20 cellular contexts compared by ENCODE assay signal in the genomic region with DNA sequence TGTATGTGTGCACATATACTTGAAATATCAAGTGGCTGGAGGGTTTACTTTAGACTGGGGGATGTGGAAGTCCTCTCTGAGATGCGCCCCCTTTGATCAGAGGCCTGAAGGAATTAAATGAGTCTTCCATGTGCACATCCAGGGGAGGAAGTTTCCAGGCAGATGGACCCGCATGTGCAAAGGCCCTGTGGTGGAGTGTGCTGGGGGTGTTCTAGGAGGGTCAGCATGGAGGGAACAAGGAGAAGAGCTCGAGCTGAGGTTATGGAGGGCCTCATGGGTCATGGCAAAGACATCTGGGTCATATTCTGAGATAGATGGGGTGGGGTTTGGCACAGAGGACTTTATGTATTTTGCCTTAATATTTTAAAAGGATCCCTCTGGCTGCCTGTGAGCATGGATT. TPM values are rescaled to one million over a fixed set of nuclear protein-coding genes. Genes with fewer than 3 reads are reported as not detected.
DNase-seq lines count a peak whose midpoint lies in the region; ATAC-seq, FAIRE-seq and TF ChIP-seq lines count a peak whose summit lies in the region.
"Had no signal": no experiment of that assay in that cellular context is flagged by ENCODE, and none has a peak within 500 bp of the region (broad histone marks: within the 10 kb centered on the region; RNA-seq: fewer than 3 reads in every experiment).

No MANE protein-coding gene starts in this region.

- 82% methylated on average over 3 of the region's 3 CpGs; no CpG with 5 or more reads in 1 of the 2 experiments for WGBS in H1 (ENCODE audit: extremely low coverage in 1 of 2, insufficient coverage in 1 of 2, insufficient read length in 1 of 2, insufficient replicate concordance in 2 of 2, low coverage in 1 of 2, low lambda C conversion rate in 2 of 2, missing lambda C conversion rate in 1 of 2), 2 experiments

- H3K14ac ChIP-seq in H1 (ENCODE audit: insufficient read length): no peak overlapping the region

- H3K27ac Mint-ChIP-seq in type B pancreatic cell: peak overlapping the region; percentile 61
- H3K27ac Mint-ChIP-seq: CD8-positive, alpha-beta T cell; HFFc6 had no signal

- no peak overlapping the region for H4K5ac ChIP-seq in H1 (ENCODE audit: insufficient read length, low read depth, low read length)

- H3K4me3 ChIP-seq in right atrium auricular region (no peak overlapping the region), H1 (ENCODE audit: extremely low read depth in 1 of 4, insufficient read depth in 2 of 4, low read depth in 3 of 4, low read length in 4 of 4) (no peak overlapping the region)
- H3K4me3 ChIP-seq: BLaER1, GM12878, GM23248 had no signal

- H3K36me3 ChIP-seq in right atrium auricular region: no peaks in the 10 kb centered on the region
- H3K36me3 ChIP-seq in H1 (ENCODE audit: control insufficient read depth in 2 of 4, insufficient read depth in 4 of 4, low read length in 3 of 4): no peaks in the 10 kb centered on the region
- H3K36me3 ChIP-seq: BLaER1 had no signal

- H2BK15ac ChIP-seq in H1 (ENCODE audit: low read length): no peak overlapping the region

- no peak overlapping the region for H3K4ac ChIP-seq in H1 (replicated peaks; ENCODE audit: insufficient read length, low read depth, low read length)

- no peak overlapping the region for H4K91ac ChIP-seq in H1 (replicated peaks; ENCODE audit: insufficient read length, low read length)

- no peak for ATAC-seq in Right ventricle myocardium superior (ENCODE audit: poor library complexity)
- no peak for ATAC-seq in HG03342 (IDR thresholded peaks at IDR 0.05; ENCODE audit: unreplicated experiment)
- ATAC-seq in GM19397 (IDR thresholded peaks at IDR 0.05; ENCODE audit: unreplicated experiment): no peak
- ATAC-seq: CD8-positive, alpha-beta T cell; GM12878 had no signal

- TF ChIP-seq POLR2A in H1 (IDR thresholded peaks at IDR 0.05; ENCODE audit: control extremely low read depth in 1 of 2, low read depth in 2 of 2, low read length in 2 of 2): no peak

- H2BK12ac ChIP-seq in H1 (ENCODE audit: low read depth, low read length): no peak overlapping the region

- TF ChIP-seq EP300 in H1 (IDR thresholded peaks at IDR 0.05; ENCODE audit: borderline replicate concordance in 1 of 2, low read depth in 2 of 2, low read length in 2 of 2): no peak

- H3K27me3 Mint-ChIP-seq in type B pancreatic cell: peaks cover 7% of the 10 kb centered on the region

- no peak overlapping the region for H3K9ac ChIP-seq in H1 (replicated peaks in 1 of 4; ENCODE audit: extremely low read depth in 1 of 4, low read depth in 3 of 4, low read length in 3 of 4)
- H3K9ac ChIP-seq: BLaER1, GM23248 had no signal

- no peaks in the 10 kb centered on the region for H3K79me2 ChIP-seq in H1 (ENCODE audit: control insufficient read depth in 1 of 2, insufficient read depth in 2 of 2, low read length in 2 of 2)

- peaks cover 10% of the 10 kb centered on the region for H3K4me1 Mint-ChIP-seq in type B pancreatic cell (ENCODE audit: unreplicated experiment)

- no peak overlapping the region for H3K4me3 Mint-ChIP-seq in type B pancreatic cell
- H3K4me3 Mint-ChIP-seq: CD8-positive, alpha-beta T cell; HFFc6 had no signal

- H2AK5ac ChIP-seq in H1 (ENCODE audit: low read depth, low read length): no peak overlapping the region

- intact Hi-C loops in Right ventricle myocardium superior (cut with DNase I): no loop called here

- H3K36me3 Mint-ChIP-seq in type B pancreatic cell: no peaks in the 10 kb centered on the region
- H3K36me3 Mint-ChIP-seq: CD8-positive, alpha-beta T cell had no signal

- H3K9me3 ChIP-seq in right atrium auricular region: no peaks in the 10 kb centered on the region
- no peaks in the 10 kb centered on the region for H3K9me3 ChIP-seq in H1 (ENCODE audit: insufficient read depth in 2 of 2, low read depth in 1 of 2, low read length in 1 of 2)
- H3K9me3 ChIP-seq: BLaER1 had no signal

- H3K4me2 ChIP-seq in H1 (ENCODE audit: insufficient read depth in 1 of 2, low read depth in 2 of 2, low read length in 2 of 2): no peak overlapping the region
- H3K4me2 ChIP-seq: BLaER1 had no signal

- peaks cover 6% of the 10 kb centered on the region for H3K23me2 ChIP-seq in H1 (ENCODE audit: low read depth, low read length)

- H3K27me3 ChIP-seq in right atrium auricular region (no peaks in the 10 kb centered on the region), H1 (replicated peaks in 1 of 4; ENCODE audit: control insufficient read depth in 3 of 4, extremely low read depth in 1 of 4, insufficient read depth in 3 of 4, low read length in 3 of 4) (peaks cover 0 to 10% (median 2%) of the 10 kb centered on the region in 4 experiments; a peak in 3 of 7 replicates)
- H3K27me3 ChIP-seq: BLaER1 had no signal

- no peaks in the 10 kb centered on the region for H3K9me3 Mint-ChIP-seq in type B pancreatic cell
- H3K9me3 Mint-ChIP-seq: CD8-positive, alpha-beta T cell; HFFc6 had no signal

- no peak for FAIRE-seq in H1 (lab: Jason Lieb, UNC)
- FAIRE-seq: GM12878, GM19239, H54 had no signal

- no peak overlapping the region for H4K8ac ChIP-seq in H1 (ENCODE audit: extremely low read depth, insufficient read depth, low read length)

- no peak overlapping the region for H3K56ac ChIP-seq in H1 (replicated peaks; ENCODE audit: insufficient read length, low read depth, low read length)

- H3K4me1 ChIP-seq in right atrium auricular region: no peaks in the 10 kb centered on the region
- peaks cover 0 to 9% (median 1%) of the 10 kb centered on the region in 4 experiments; a peak in 5 of 7 replicates for H3K4me1 ChIP-seq in H1 (replicated peaks in 1 of 4; ENCODE audit: control insufficient read depth in 3 of 4, insufficient read depth in 4 of 4, low read length in 3 of 4)

- H3K79me1 ChIP-seq in H1 (ENCODE audit: low read depth, low read length): no peaks in the 10 kb centered on the region

- H2BK5ac ChIP-seq in H1 (ENCODE audit: low read depth, low read length): no peak overlapping the region

- H2AFZ ChIP-seq in H1 (ENCODE audit: low read length): no peak overlapping the region
- H2AFZ ChIP-seq: GM23248 had no signal

- TF ChIP-seq CTCF in right atrium auricular region (IDR thresholded peaks at IDR 0.05) (no peak), H1 (IDR thresholded peaks at IDR 0.05; ENCODE audit: control extremely low read depth in 1 of 3, insufficient read depth in 1 of 3, low read depth in 1 of 3, low read length in 3 of 3) (no peak), type B pancreatic cell (conservative IDR thresholded peaks at IDR 0.05) (no peak)

- POLR2A ChIA-PET in H1 (lab: Charles Lee; ENCODE audit: partially characterized antibody): interaction anchor here (1.9 kb wide), 1 partner anchor 16 kb away, joined by 10 read pairs; no protein-coding TSS in a partner anchor

- CTCF ChIA-PET in H1 (lab: Charles Lee; ENCODE audit: partially characterized antibody): interaction anchor here (0.6 to 1.7 kb wide), 2 partner anchors 17 to 657 kb away, joined by 3 to 8 read pairs; no protein-coding TSS in a partner anchor

- H3K18ac ChIP-seq in H1 (ENCODE audit: extremely low read depth, low read length): no peak overlapping the region

- H2BK20ac ChIP-seq in H1 (ENCODE audit: low read length): no peak overlapping the region

- H3K27ac ChIP-seq in right atrium auricular region (no peak overlapping the region), H1 (ENCODE audit: low read depth, low read length) (no peak overlapping the region)
- H3K27ac ChIP-seq: BLaER1, GM23248 had no signal

- no peak for TF ChIP-seq RAD21 in H1 (IDR thresholded peaks at IDR 0.05 in 1 of 2, conservative IDR thresholded peaks at IDR 0.05 in 1 of 2; ENCODE audit: low read depth in 2 of 2, low read length in 2 of 2)

- H3K23ac ChIP-seq in H1 (ENCODE audit: insufficient read length): no peak overlapping the region

- no peaks in the 10 kb centered on the region for H4K20me1 ChIP-seq in H1 (replicated peaks in 1 of 2; ENCODE audit: control insufficient read depth in 1 of 2, insufficient read depth in 2 of 2, low read length in 2 of 2)
- H4K20me1 ChIP-seq: BLaER1 had no signal

- peak; percentile 3 for DNase-seq in Right ventricle myocardium superior
- no peak for DNase-seq in right atrium auricular region (ENCODE audit: low spot score)
- DNase-seq in H1 (ENCODE audit: low read depth in 1 of 2, low spot score in 2 of 2): no peak
- DNase-seq in type B pancreatic cell (ENCODE audit: extremely low spot score, unreplicated experiment): no peak
- DNase-seq in hepatic stellate cell (ENCODE audit: low spot score): no peak
- DNase-seq: 8988T; Calu3; CD8-positive, alpha-beta T cell; DND-41; EL; GM23248; HCEC 1CT; HFFc6; IMR-90 had no signal

- no peak overlapping the region for H2BK120ac ChIP-seq in H1 (replicated peaks; ENCODE audit: low read depth, low read length)

TF ChIP-seq in H1, 55 proteins besides CTCF, POLR2A, EP300 and RAD21:
- TF ChIP-seq KDM1A (IDR thresholded peaks at IDR 0.05; ENCODE audit: borderline replicate concordance, low read length): peak; percentile 60; the same call in 1 of the 2 replicates
- TF ChIP-seq CHD1 (IDR thresholded peaks at IDR 0.05; ENCODE audit: low read depth, low read length): no peak

RNA-seq across cellular contexts. Expression of a gene that starts 17.7 kb away (rescaled TPM):
- 32.0 TPM for total RNA-seq in Right ventricle myocardium superior
- 10 to 100 TPM; 33.7 to 57.8 TPM for total RNA-seq in right atrium auricular region
- total RNA-seq in H1 (2021; fragmentation: NEBNext Ultra II Directional; extraction: Animal tissue kit (Norgen Biotek cat#: 25700)): 27.1 and 28.2 TPM in 2 replicates
- polyA plus RNA-seq in H1 (2011; rRNA removed): 15.7 and 29.0 TPM in 2 replicates
- 11.1 TPM for polyA plus RNA-seq in H1 (2011; cell fraction: cytosol; rRNA removed)
- polyA plus RNA-seq in H1 (2011; cell fraction: nucleus; rRNA removed): 33.9 TPM
- 23.8 to 30.2 TPM (median 28.1 TPM) in 4 replicates for polyA plus RNA-seq in H1 (2012, experiment 1 of 2)
- polyA plus RNA-seq in H1 (2012, experiment 2 of 2): 12.7 TPM
- 37.3 TPM for polyA plus RNA-seq in H1 (2013, experiment 1 of 2)
- polyA plus RNA-seq in H1 (2013, experiment 2 of 2): 40.1 TPM
- 14.7 and 19.0 TPM in 2 replicates for polyA minus RNA-seq in H1 (2011; rRNA and poly(A)+ RNA removed)
- polyA minus RNA-seq in H1 (2011; cell fraction: cytosol; rRNA and poly(A)+ RNA removed): 18.0 TPM
- polyA minus RNA-seq in H1 (2011; cell fraction: nucleus; rRNA and poly(A)+ RNA removed): 26.7 TPM
- 89.0 and 146 TPM in 2 replicates for total RNA-seq in type B pancreatic cell (ENCODE audit: low replicate concordance)
